ENCODE assay signal across 13 cellular contexts in the genomic region with DNA sequence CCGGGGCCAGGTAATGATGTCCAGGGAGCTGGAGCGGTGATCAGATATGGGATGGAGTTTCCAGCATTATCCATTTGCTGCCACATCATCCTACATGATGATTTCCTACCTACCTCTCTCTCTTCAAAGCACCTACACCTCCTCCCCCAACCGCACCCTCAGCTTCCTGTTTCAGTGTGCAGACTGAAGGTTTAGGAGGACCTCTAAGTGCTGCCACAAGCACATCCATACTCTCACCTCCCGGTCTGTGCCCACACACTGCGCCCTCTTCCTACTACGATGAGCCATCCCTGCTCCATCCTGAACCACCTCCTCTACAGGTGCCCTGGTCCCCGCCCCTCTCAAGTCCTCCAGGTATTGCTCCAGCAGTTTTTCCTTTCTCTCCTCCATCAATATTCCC.
DNase-seq lines count a peak whose midpoint lies in the region; ATAC-seq and TF ChIP-seq lines count a peak whose summit lies in the region.
"Had no signal": no experiment of that assay in that cellular context is flagged by ENCODE, and none has a peak within 500 bp of the region (broad histone marks: within the 10 kb centered on the region; RNA-seq: fewer than 3 reads in every experiment).

No MANE protein-coding gene starts in this region.

- no peak overlapping the region for H3K4me3 ChIP-seq in CD4-positive, CD25-positive, alpha-beta regulatory T cell (ENCODE audit: low read depth, low read length)
- no peak overlapping the region for H3K4me3 ChIP-seq in IMR-90 (ENCODE audit: insufficient read depth, low read depth, low read length)
- no peak overlapping the region for H3K4me3 ChIP-seq in endodermal cell (ENCODE audit: low read length)
- H3K4me3 ChIP-seq: BLaER1 treated with 17β-estradiol and CSF1 and Interleukin-3, amounts not matched to agents 10 nM and 100 nM; sigmoid colon had no signal

- H2BK15ac ChIP-seq in IMR-90 (ENCODE audit: low read depth, low read length): no peak overlapping the region

- H3K27me3 Mint-ChIP-seq in CD4-positive, CD25-positive, alpha-beta regulatory T cell: no peaks in the 10 kb centered on the region
- no peaks in the 10 kb centered on the region for H3K27me3 Mint-ChIP-seq in endodermal cell (ENCODE audit: insufficient read depth)
- no peaks in the 10 kb centered on the region for H3K27me3 Mint-ChIP-seq in HFFc6 (ENCODE audit: insufficient read depth)
- H3K27me3 Mint-ChIP-seq: brain had no signal

- no peak overlapping the region for H3K4ac ChIP-seq in IMR-90 (ENCODE audit: low read depth, low read length)

- no peaks in the 10 kb centered on the region for H3K9me3 ChIP-seq in CD4-positive, CD25-positive, alpha-beta regulatory T cell (ENCODE audit: control insufficient read depth in 2 of 2, low read length in 2 of 2)
- H3K9me3 ChIP-seq in IMR-90 (ENCODE audit: control insufficient read depth, insufficient read depth, low read length): no peaks in the 10 kb centered on the region
- H3K9me3 ChIP-seq in endodermal cell (ENCODE audit: control insufficient read depth, low read length): peaks cover 5% of the 10 kb centered on the region
- H3K9me3 ChIP-seq: sigmoid colon had no signal

- H3K27me3 ChIP-seq in CD4-positive, CD25-positive, alpha-beta regulatory T cell (ENCODE audit: control insufficient read depth, insufficient read depth, low read length): no peaks in the 10 kb centered on the region
- H3K27me3 ChIP-seq in IMR-90 (ENCODE audit: control insufficient read depth, insufficient read depth, low read length) (no peaks in the 10 kb centered on the region), endodermal cell (ENCODE audit: control insufficient read depth, insufficient read depth, low read length, poor library complexity, severe bottlenecking) (no peaks in the 10 kb centered on the region)
- H3K27me3 ChIP-seq: BLaER1 treated with 17β-estradiol and CSF1 and Interleukin-3, amounts not matched to agents 10 nM and 100 nM; sigmoid colon had no signal

- no peak overlapping the region for H3K27ac ChIP-seq in CD4-positive, CD25-positive, alpha-beta regulatory T cell (ENCODE audit: insufficient read depth, low read length, poor library complexity, severe bottlenecking)
- H3K27ac ChIP-seq in IMR-90 (ENCODE audit: insufficient read depth, low read length): no peak overlapping the region
- H3K27ac ChIP-seq in endodermal cell (ENCODE audit: low read depth, low read length): no peak overlapping the region
- H3K27ac ChIP-seq: BLaER1 treated with 17β-estradiol and CSF1 and Interleukin-3, amounts not matched to agents 10 nM and 100 nM; sigmoid colon had no signal

- no peak overlapping the region for H3K14ac ChIP-seq in IMR-90 (replicated peaks; ENCODE audit: low read depth, low read length)

- in situ Hi-C loops in IMR-90 (cut with MboI; ENCODE audit: low sequenced_read_pairs): no loop called here

- H4K91ac ChIP-seq in IMR-90 (ENCODE audit: insufficient read depth, low read depth, low read length): no peak overlapping the region

- POLR2A ChIA-PET in IMR-90 (lab: Charles Lee; ENCODE audit: unreplicated experiment): no interaction called here

- TF ChIP-seq RAD21 in IMR-90 (IDR thresholded peaks at IDR 0.05; ENCODE audit: low read length): no peak

- H2BK120ac ChIP-seq in IMR-90 (ENCODE audit: low read depth, low read length): no peak overlapping the region

- H3K4me1 Mint-ChIP-seq in CD4-positive, CD25-positive, alpha-beta regulatory T cell: peaks cover 0 to 5% (median 1%) of the 10 kb centered on the region in 4 donors
- H3K4me1 Mint-ChIP-seq in endodermal cell: peaks cover 2% of the 10 kb centered on the region
- H3K4me1 Mint-ChIP-seq in HFFc6 (ENCODE audit: low read depth): no peaks in the 10 kb centered on the region

- H2AK9ac ChIP-seq in IMR-90 (replicated peaks; ENCODE audit: low read depth, low read length, poor library complexity): peak overlapping the region; percentile 28

- H3K4me2 ChIP-seq in IMR-90 (ENCODE audit: low read depth, low read length): no peak overlapping the region
- H3K4me2 ChIP-seq: BLaER1 treated with 17β-estradiol and CSF1 and Interleukin-3, amounts not matched to agents 10 nM and 100 nM had no signal

- no peak overlapping the region for H3K18ac ChIP-seq in IMR-90 (ENCODE audit: low read depth, low read length)

- no peak overlapping the region for H4K5ac ChIP-seq in IMR-90 (ENCODE audit: low read depth, low read length)

- H3K4me3 Mint-ChIP-seq in CD4-positive, CD25-positive, alpha-beta regulatory T cell: no peak overlapping the region
- H3K4me3 Mint-ChIP-seq in endodermal cell (no peak overlapping the region), HFFc6 (no peak overlapping the region)
- H3K4me3 Mint-ChIP-seq: brain had no signal

- no peak overlapping the region for H2AK5ac ChIP-seq in IMR-90 (ENCODE audit: low read depth, low read length)

- peak in 2 of 3 donors; percentile 37 to 83 for DNase-seq in CD4-positive, CD25-positive, alpha-beta regulatory T cell
- DNase-seq in IMR-90 (no peak), endodermal cell (no peak), HFFc6 (no peak), DMS53 (lab: John Stamatoyannopoulos, UW) (no peak)
- peak; percentile 26 for DNase-seq in activated naive CD4-positive, alpha-beta T cell treated with anti-CD3 and anti-CD28 coated beads, Interleukin-2, amount 50 U/mL, for 16 hours
- DNase-seq: activated CD8-positive, alpha-beta memory T cell treated with anti-CD3 and anti-CD28 coated beads for 24 hours; NCI-H524 treated with DMSO at 0.1 percent for 48 hours; sigmoid colon had no signal

- H3K27ac Mint-ChIP-seq in CD4-positive, CD25-positive, alpha-beta regulatory T cell: no peak overlapping the region
- no peak overlapping the region for H3K27ac Mint-ChIP-seq in endodermal cell
- no peak overlapping the region for H3K27ac Mint-ChIP-seq in HFFc6
- H3K27ac Mint-ChIP-seq: brain had no signal

- no peaks in the 10 kb centered on the region for H3K36me3 Mint-ChIP-seq in CD4-positive, CD25-positive, alpha-beta regulatory T cell
- H3K36me3 Mint-ChIP-seq in endodermal cell (ENCODE audit: low read depth) (no peaks in the 10 kb centered on the region), HFFc6 (ENCODE audit: low read depth) (peaks cover 2% of the 10 kb centered on the region; the same call in 1 of the 2 replicates)
- H3K36me3 Mint-ChIP-seq: brain had no signal

- CTCF ChIA-PET in IMR-90 (lab: Yijun Ruan, JAX): no interaction called here

- intact Hi-C loops in IMR-90 (cut with micrococcal nuclease): no loop called here

- H3K4me1 ChIP-seq in CD4-positive, CD25-positive, alpha-beta regulatory T cell (ENCODE audit: control insufficient read depth, insufficient read depth, low read length, poor library complexity, severe bottlenecking): peaks cover 14% of the 10 kb centered on the region
- H3K4me1 ChIP-seq in IMR-90 (ENCODE audit: control insufficient read depth, insufficient read depth, low read length): no peaks in the 10 kb centered on the region
- H3K4me1 ChIP-seq in endodermal cell (ENCODE audit: control insufficient read depth, insufficient read depth, low read length): peaks cover 2% of the 10 kb centered on the region
- H3K4me1 ChIP-seq: sigmoid colon had no signal

- H2BK5ac ChIP-seq in IMR-90 (ENCODE audit: low read depth, low read length, poor library complexity, severe bottlenecking): no peak overlapping the region

- H3K9me1 ChIP-seq in IMR-90 (ENCODE audit: insufficient read depth, low read length): peaks cover 10% of the 10 kb centered on the region; the same call in 1 of the 2 replicates

- H3K9ac ChIP-seq in IMR-90 (ENCODE audit: low read depth, low read length): no peak overlapping the region
- no peak overlapping the region for H3K9ac ChIP-seq in endodermal cell (ENCODE audit: extremely low read depth, low read length, poor library complexity, severe bottlenecking)
- H3K9ac ChIP-seq: BLaER1 treated with 17β-estradiol and CSF1 and Interleukin-3, amounts not matched to agents 10 nM and 100 nM had no signal

- H3K23ac ChIP-seq in IMR-90 (ENCODE audit: low read depth, low read length): no peak overlapping the region

- H3K36me3 ChIP-seq in CD4-positive, CD25-positive, alpha-beta regulatory T cell (ENCODE audit: control insufficient read depth, insufficient read depth, low read length): no peaks in the 10 kb centered on the region
- peaks cover 19% of the 10 kb centered on the region for H3K36me3 ChIP-seq in IMR-90 (ENCODE audit: control insufficient read depth, insufficient read depth, low read length)
- H3K36me3 ChIP-seq in endodermal cell (ENCODE audit: control insufficient read depth, insufficient read depth, low read length): no peaks in the 10 kb centered on the region
- H3K36me3 ChIP-seq: BLaER1 treated with 17β-estradiol and CSF1 and Interleukin-3, amounts not matched to agents 10 nM and 100 nM; sigmoid colon had no signal

- no peak for TF ChIP-seq CTCF in IMR-90 (conservative IDR thresholded peaks at IDR 0.05; ENCODE audit: low read depth, low read length)
- no peak for TF ChIP-seq CTCF in endodermal cell (conservative IDR thresholded peaks at IDR 0.05)
- no peak for TF ChIP-seq CTCF in HFFc6 (IDR thresholded peaks at IDR 0.05)

- H3K56ac ChIP-seq in IMR-90 (ENCODE audit: extremely low read depth, insufficient read depth, low read length): no peak overlapping the region

- no peaks in the 10 kb centered on the region for H3K9me3 Mint-ChIP-seq in CD4-positive, CD25-positive, alpha-beta regulatory T cell
- peaks cover 6% of the 10 kb centered on the region for H3K9me3 Mint-ChIP-seq in endodermal cell
- H3K9me3 Mint-ChIP-seq in HFFc6: no peaks in the 10 kb centered on the region

- 0 out of 4 replicates have a peak, but pooled peaks cover 0 to 3% of the 10 kb centered on the region in 2 experiments for H3K79me1 ChIP-seq in IMR-90 (ENCODE audit: low read depth in 1 of 2, low read length in 2 of 2)

- dilution Hi-C loops in IMR-90 (cut with HindIII; ENCODE audit: low sequenced_read_pairs, unreplicated experiment): no loop called here

- H4K8ac ChIP-seq in IMR-90 (ENCODE audit: low read depth in 2 of 2, low read length in 2 of 2): no peak overlapping the region

- no CpG with 5 or more reads among the region's 7 CpGs for WGBS in IMR-90 (ENCODE audit: extremely low coverage in 2 of 2, insufficient read length in 1 of 2), 2 experiments
- 75 to 76% methylated on average over 4 to 7 of the region's 7 CpGs for WGBS in endodermal cell (ENCODE audit: insufficient coverage in 1 of 2, insufficient read length in 1 of 2), 2 experiments

- no peak overlapping the region for H2AFZ ChIP-seq in IMR-90 (replicated peaks; ENCODE audit: low read length, poor library complexity)

- no peak overlapping the region for H2BK20ac ChIP-seq in IMR-90 (ENCODE audit: low read depth, low read length)

- ATAC-seq in CD4-positive, CD25-positive, alpha-beta regulatory T cell (ENCODE audit: low read depth in 2 of 2): peak; percentile 68 to 91
- peak; percentile 66 for ATAC-seq in GM18909 (IDR thresholded peaks at IDR 0.05; ENCODE audit: poor library complexity, unreplicated experiment)
- no peak for ATAC-seq in IMR-90 (ENCODE audit: low read depth)
- ATAC-seq in HG03460 (IDR thresholded peaks at IDR 0.05; ENCODE audit: unreplicated experiment): no peak

- no peaks in the 10 kb centered on the region for H4K20me1 ChIP-seq in IMR-90 (ENCODE audit: insufficient read depth, low read length)
- H4K20me1 ChIP-seq: BLaER1 treated with 17β-estradiol and CSF1 and Interleukin-3, amounts not matched to agents 10 nM and 100 nM had no signal

- no peak for TF ChIP-seq POLR2A in IMR-90 (IDR thresholded peaks at IDR 0.05; ENCODE audit: low read depth, low read length)

- BruUV-seq in IMR-90 (replicated peaks; lab: Mats Ljungman, UMichigan): no TSS peak

Comparison
In these comparisons a context has a peak if more than half of its experiments do, and no peak if none do; other contexts are left out.
1. ATAC-seq: peak in CD4-positive, CD25-positive, alpha-beta regulatory T cell (2 of 2) and GM18909 (single experiment); none in IMR-90 (single experiment) and HG03460 (single experiment).
2. DNase-seq: peak in CD4-positive, CD25-positive, alpha-beta regulatory T cell (2 of 3) and activated naive CD4-positive, alpha-beta T cell treated with anti-CD3 and anti-CD28 coated beads, Interleukin-2, amount 50 U/mL, for 16 hours (single experiment); none in IMR-90 (single experiment), endodermal cell (single experiment), HFFc6 (single experiment) and DMS53 (single experiment).